Comparison of ENCODE assay signal across 11 cellular contexts in genomic region chr4:185567828-185568442, GRCh38. TPM values are rescaled to one million over a fixed set of nuclear protein-coding genes. Genes with fewer than 3 reads are reported as not detected.
DNase-seq lines count a peak whose midpoint lies in the region; ATAC-seq and TF ChIP-seq lines count a peak whose summit lies in the region.
"Had no signal": no experiment of that assay in that cellular context is flagged by ENCODE, and none has a peak within 500 bp of the region (broad histone marks: within the 10 kb centered on the region; RNA-seq: fewer than 3 reads in every experiment).

No MANE protein-coding gene starts in this region.

- peak overlapping the region; percentile 44 for H3K27ac ChIP-seq in substantia nigra (ENCODE audit: low read depth, low read length, poor library complexity, severe bottlenecking)

- DNase-seq in LHCN-M2 (ENCODE audit: low read depth) (peak; percentile 91), epidermal melanocyte (ENCODE audit: insufficient read length, low spot score) (peak; percentile 46), middle frontal gyrus (ENCODE audit: extremely low spot score, low spot score) (peak; percentile 31), substantia nigra (lab: John Stamatoyannopoulos, UW) (peak in 42 of 49 donors; percentile 3 to 76 (median 37)), HuH-7.5 (ENCODE audit: low spot score) (no peak), islet precursor cell (no peak)
- DNase-seq: cerebellar nuclear complex; EL; naive thymus-derived CD8-positive, alpha-beta T cell had no signal

- ATAC-seq in SK-N-SH treated with all-trans-retinoic acid at 6 μM for 48 hours = no peak
- ATAC-seq in GM21423 (IDR thresholded peaks at IDR 0.05; ENCODE audit: unreplicated experiment) = no peak
- ATAC-seq: naive thymus-derived CD8-positive, alpha-beta T cell had no signal

TF ChIP-seq in SK-N-SH treated with all-trans-retinoic acid at 6 μM for 48 hours, 23 proteins besides CTCF, POLR2A, EP300 and RAD21:
- TF ChIP-seq ARNTL (CRISPR knock-in tag; IDR thresholded peaks at IDR 0.05; ENCODE audit: borderline replicate concordance, low read depth) = no peak
- no peak for TF ChIP-seq CSRNP3 (CRISPR knock-in tag; IDR thresholded peaks at IDR 0.05)
- TF ChIP-seq OSR1 (CRISPR knock-in tag; IDR thresholded peaks at IDR 0.05) = no peak
- no peak for TF ChIP-seq ZFP3 (CRISPR knock-in tag; IDR thresholded peaks at IDR 0.05)
- no peak for TF ChIP-seq ZC3H10 (CRISPR knock-in tag; IDR thresholded peaks at IDR 0.05)
- TF ChIP-seq, protein P1, sequence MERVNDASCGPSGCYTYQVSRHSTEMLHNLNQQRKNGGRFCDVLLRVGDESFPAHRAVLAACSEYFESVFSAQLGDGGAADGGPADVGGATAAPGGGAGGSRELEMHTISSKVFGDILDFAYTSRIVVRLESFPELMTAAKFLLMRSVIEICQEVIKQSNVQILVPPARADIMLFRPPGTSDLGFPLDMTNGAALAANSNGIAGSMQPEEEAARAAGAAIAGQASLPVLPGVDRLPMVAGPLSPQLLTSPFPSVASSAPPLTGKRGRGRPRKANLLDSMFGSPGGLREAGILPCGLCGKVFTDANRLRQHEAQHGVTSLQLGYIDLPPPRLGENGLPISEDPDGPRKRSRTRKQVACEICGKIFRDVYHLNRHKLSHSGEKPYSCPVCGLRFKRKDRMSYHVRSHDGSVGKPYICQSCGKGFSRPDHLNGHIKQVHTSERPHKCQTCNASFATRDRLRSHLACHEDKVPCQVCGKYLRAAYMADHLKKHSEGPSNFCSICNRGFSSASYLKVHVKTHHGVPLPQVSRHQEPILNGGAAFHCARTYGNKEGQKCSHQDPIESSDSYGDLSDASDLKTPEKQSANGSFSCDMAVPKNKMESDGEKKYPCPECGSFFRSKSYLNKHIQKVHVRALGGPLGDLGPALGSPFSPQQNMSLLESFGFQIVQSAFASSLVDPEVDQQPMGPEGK (CRISPR knock-in tag; IDR thresholded peaks at IDR 0.05; ENCODE audit: borderline replicate concordance) = no peak
- TF ChIP-seq ESRRG (CRISPR knock-in tag; IDR thresholded peaks at IDR 0.05) = no peak
- TF ChIP-seq PPARA (CRISPR knock-in tag; IDR thresholded peaks at IDR 0.05; ENCODE audit: borderline replicate concordance) = no peak
- no peak for TF ChIP-seq TOX (CRISPR knock-in tag; IDR thresholded peaks at IDR 0.05; ENCODE audit: borderline replicate concordance)
- no peak for TF ChIP-seq TCF4 (CRISPR knock-in tag; IDR thresholded peaks at IDR 0.05; ENCODE audit: borderline replicate concordance)
- TF ChIP-seq ZNF565 (CRISPR knock-in tag; conservative IDR thresholded peaks at IDR 0.05; ENCODE audit: low read depth) = no peak
- no peak for TF ChIP-seq ZFP30 (CRISPR knock-in tag; IDR thresholded peaks at IDR 0.05)
TF ChIP-seq in SK-N-SH treated with all-trans-retinoic acid at 6 μM for 48 hours: peak in this region for 0.

RNA-seq across cellular contexts. Expression of gene PDLIM3, which starts 32.6 kb away (rescaled TPM):
- 783 and 1,256 TPM in 2 replicates for total RNA-seq in LHCN-M2 (2014; rRNA removed)
- polyA plus RNA-seq in LHCN-M2 (2012) = 114 TPM
- total RNA-seq: naive thymus-derived CD8-positive, alpha-beta T cell had no signal
- polyA plus RNA-seq: naive thymus-derived CD8-positive, alpha-beta T cell had no signal

Comparison
In these comparisons a context has a peak if more than half of its experiments do, and no peak if none do; other contexts are left out.
1. DNase-seq: peak in LHCN-M2 (single experiment), epidermal melanocyte (single experiment), middle frontal gyrus (single experiment) and substantia nigra (42 of 49); none in HuH-7.5 (single experiment) and islet precursor cell (single experiment).